ENCODE assay signal across 8 cellular contexts in the genomic region with DNA sequence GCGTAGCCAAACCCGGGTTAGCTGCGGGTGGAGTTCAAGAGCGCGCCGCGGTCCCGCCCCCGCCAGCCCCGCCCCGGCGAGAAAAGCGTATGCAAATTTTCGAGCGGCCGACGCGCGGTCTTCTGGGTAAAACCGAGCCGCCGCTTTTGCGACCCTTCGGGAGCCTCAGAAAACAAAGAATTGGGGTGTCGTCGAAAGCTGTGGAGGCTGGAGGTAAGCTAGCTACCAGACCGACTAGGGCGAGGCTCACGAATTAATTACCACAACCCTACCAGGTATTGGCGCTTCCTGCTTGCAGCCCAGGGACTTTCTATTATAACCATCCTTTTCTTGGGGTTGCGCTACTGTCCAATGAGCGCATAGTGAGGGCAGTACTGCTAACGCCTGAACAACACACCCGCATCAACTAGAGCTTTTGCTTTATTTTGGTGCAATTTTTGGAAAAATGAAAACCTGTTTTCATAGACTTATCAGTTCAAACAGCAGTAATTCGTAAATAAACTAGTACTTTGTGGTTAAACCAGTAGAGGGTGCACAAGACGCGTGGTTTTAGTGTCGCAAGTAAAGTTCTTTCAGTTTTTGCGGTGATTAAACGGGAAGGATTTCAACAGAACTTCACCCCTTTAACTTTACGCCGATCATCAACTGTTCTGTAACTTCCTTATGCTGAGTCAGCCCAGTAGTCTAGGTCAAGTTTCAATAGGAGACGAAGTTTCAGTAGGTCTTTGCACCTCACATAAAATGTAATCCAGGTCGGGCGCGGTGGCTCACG. TPM values are rescaled to one million over a fixed set of nuclear protein-coding genes. Genes with fewer than 3 reads are reported as not detected.
DNase-seq lines count a peak whose midpoint lies in the region; TF ChIP-seq lines count a peak whose summit lies in the region.

A gene (plus strand): TSS at position 318 of the 772 bp plus-strand sequence.

- TF ChIP-seq CTCF in Caco-2 (IDR thresholded peaks at IDR 0.05; ENCODE audit: insufficient read depth in 1 of 2, low read depth in 1 of 2, low read length in 1 of 2, severe bottlenecking in 1 of 2, unreplicated experiment in 1 of 2): peak; percentile 60 to 63
- no peak for TF ChIP-seq CTCF in GM20000 (IDR thresholded peaks at IDR 0.05; ENCODE audit: extremely low read depth, missing control alignments)
- TF ChIP-seq CTCF in endothelial cell (IDR thresholded peaks at IDR 0.05; ENCODE audit: unreplicated experiment): peak; percentile 76
- peak; percentile 73 for TF ChIP-seq CTCF in mesothelial cell of epicardium (IDR thresholded peaks at IDR 0.05; ENCODE audit: unreplicated experiment)

- POLR2A ChIA-PET in Caco-2 (lab: Charles Lee): interaction anchor here (0.6 to 1.8 kb wide), 11 partner anchors 9 to 456 kb away, joined by 3 to 25 read pairs (median 5); a partner anchor contains a TSS

- CTCF ChIA-PET in Caco-2 (lab: Charles Lee): interaction anchor here (0.6 to 1.2 kb wide), 8 partner anchors 14 to 794 kb away, joined by 3 to 5 read pairs (median 3); no protein-coding TSS in a partner anchor

- DNase-seq in Caco-2 (peak; percentile 89 to 90), GM20000 (ENCODE audit: low spot score) (peak; percentile 85), HT-29 (ENCODE audit: low spot score) (peak; percentile 96), NOMO-1 treated with DMSO at 0.1 percent for 48 hours (lab: John Stamatoyannopoulos, UW; ENCODE audit: unreplicated experiment) (peak; percentile 99), endothelial cell (ENCODE audit: low spot score) (peak; percentile 80), mesothelial cell of epicardium (ENCODE audit: low spot score in 2 of 2, unreplicated experiment in 2 of 2) (peak; percentile 69 to 83)
- DNase-seq in activated CD8-positive, alpha-beta memory T cell treated with anti-CD3 and anti-CD28 coated beads, Interleukin-2, amount 50 U/mL, for 1 hour (ENCODE audit: extremely low read depth): peak; percentile 71
- peak; percentile 68 to 77 for DNase-seq in stimulated activated CD8-positive, alpha-beta memory T cell treated with anti-CD3 and anti-CD28 coated beads, Interleukin-15, amount 100 ng/mL, for 48 hours (ENCODE audit: low read depth in 2 of 2)

- no peaks in the 10 kb centered on the region for H3K36me3 ChIP-seq in Caco-2 (ENCODE audit: control insufficient read depth, insufficient read depth, low read length)

- intact Hi-C loops in Caco-2 (cut with micrococcal nuclease; ENCODE audit: unreplicated experiment): loop anchor here (1.0 to 2.0 kb wide), 8 partner anchors 66 to 1308 kb away; a partner anchor contains a TSS

- no peaks in the 10 kb centered on the region for H3K9me3 ChIP-seq in Caco-2

- H3K4me3 Mint-ChIP-seq in Caco-2 (ENCODE audit: unreplicated experiment) (peak within 1 kb of the TSS; percentile 92), endothelial cell (ENCODE audit: unreplicated experiment) (peak within 1 kb of the TSS; percentile 92), mesothelial cell of epicardium (peak within 1 kb of the TSS; percentile 86)

- H3K27me3 Mint-ChIP-seq in Caco-2 (ENCODE audit: insufficient read depth, unreplicated experiment): no peaks in the 10 kb centered on the region
- peaks cover 4% of the 10 kb centered on the region for H3K27me3 Mint-ChIP-seq in endothelial cell (ENCODE audit: unreplicated experiment)
- no peaks in the 10 kb centered on the region for H3K27me3 Mint-ChIP-seq in mesothelial cell of epicardium (ENCODE audit: low read depth)

- H3K27ac Mint-ChIP-seq in Caco-2 (ENCODE audit: unreplicated experiment) (peak within 1 kb of the TSS; percentile 97), endothelial cell (ENCODE audit: unreplicated experiment) (peak within 1 kb of the TSS; percentile 97), mesothelial cell of epicardium (peak within 1 kb of the TSS; percentile 98)

- BruUV-seq in Caco-2 (replicated peaks; lab: Mats Ljungman, UMichigan): TSS peak; percentile 100

- peaks cover 28% of the 10 kb centered on the region for H3K36me3 Mint-ChIP-seq in Caco-2 (ENCODE audit: insufficient read depth, unreplicated experiment)
- H3K36me3 Mint-ChIP-seq in endothelial cell (ENCODE audit: low read depth, unreplicated experiment): peaks cover 3% of the 10 kb centered on the region
- H3K36me3 Mint-ChIP-seq in mesothelial cell of epicardium: no peaks in the 10 kb centered on the region

- no peaks in the 10 kb centered on the region for H3K27me3 ChIP-seq in Caco-2 (replicated peaks; ENCODE audit: control insufficient read depth, insufficient read depth, low read length)

- peak within 1 kb of the TSS; percentile 51 for H3K4me3 ChIP-seq in Caco-2 (ENCODE audit: low read depth, low read length)

- no peaks in the 10 kb centered on the region for H3K9me3 Mint-ChIP-seq in Caco-2 (ENCODE audit: unreplicated experiment)
- H3K9me3 Mint-ChIP-seq in endothelial cell (ENCODE audit: unreplicated experiment): no peaks in the 10 kb centered on the region
- H3K9me3 Mint-ChIP-seq in mesothelial cell of epicardium: no peaks in the 10 kb centered on the region

- H3K4me1 Mint-ChIP-seq in Caco-2 (ENCODE audit: low read depth, unreplicated experiment) (peaks cover 20% of the 10 kb centered on the region), endothelial cell (ENCODE audit: unreplicated experiment) (peaks cover 30% of the 10 kb centered on the region), mesothelial cell of epicardium (peaks cover 64% of the 10 kb centered on the region)

- H3K4me1 ChIP-seq in Caco-2: peaks cover 10% of the 10 kb centered on the region

RNA-seq across cellular contexts. Expression of the gene that starts here (rescaled TPM):
- total RNA-seq in Caco-2 (2022): not detected in 2 replicates
- total RNA-seq in HT-29 (2014; rRNA removed; shearing (Covaris generic)): not detected in 2 replicates
- total RNA-seq in endothelial cell (ENCODE audit: unreplicated experiment): not detected
- total RNA-seq in mesothelial cell of epicardium: not detected in 3 replicates

Comparison
In these comparisons a context has a peak if more than half of its experiments do, and no peak if none do; other contexts are left out.
1. Peak in every context shown above with its lines: DNase-seq and H3K4me3 ChIP-seq.
2. Peak in DNase-seq and H3K4me3 ChIP-seq in Caco-2; RNA of the gene not detected or under 1 TPM.
3. Peak in DNase-seq in HT-29; RNA of the gene not detected or under 1 TPM.
4. Peak in DNase-seq in endothelial cell; RNA of the gene not detected or under 1 TPM.
5. Peak in DNase-seq in mesothelial cell of epicardium; RNA of the gene not detected or under 1 TPM.